8 cellular contexts compared by ENCODE assay signal in the genomic region with DNA sequence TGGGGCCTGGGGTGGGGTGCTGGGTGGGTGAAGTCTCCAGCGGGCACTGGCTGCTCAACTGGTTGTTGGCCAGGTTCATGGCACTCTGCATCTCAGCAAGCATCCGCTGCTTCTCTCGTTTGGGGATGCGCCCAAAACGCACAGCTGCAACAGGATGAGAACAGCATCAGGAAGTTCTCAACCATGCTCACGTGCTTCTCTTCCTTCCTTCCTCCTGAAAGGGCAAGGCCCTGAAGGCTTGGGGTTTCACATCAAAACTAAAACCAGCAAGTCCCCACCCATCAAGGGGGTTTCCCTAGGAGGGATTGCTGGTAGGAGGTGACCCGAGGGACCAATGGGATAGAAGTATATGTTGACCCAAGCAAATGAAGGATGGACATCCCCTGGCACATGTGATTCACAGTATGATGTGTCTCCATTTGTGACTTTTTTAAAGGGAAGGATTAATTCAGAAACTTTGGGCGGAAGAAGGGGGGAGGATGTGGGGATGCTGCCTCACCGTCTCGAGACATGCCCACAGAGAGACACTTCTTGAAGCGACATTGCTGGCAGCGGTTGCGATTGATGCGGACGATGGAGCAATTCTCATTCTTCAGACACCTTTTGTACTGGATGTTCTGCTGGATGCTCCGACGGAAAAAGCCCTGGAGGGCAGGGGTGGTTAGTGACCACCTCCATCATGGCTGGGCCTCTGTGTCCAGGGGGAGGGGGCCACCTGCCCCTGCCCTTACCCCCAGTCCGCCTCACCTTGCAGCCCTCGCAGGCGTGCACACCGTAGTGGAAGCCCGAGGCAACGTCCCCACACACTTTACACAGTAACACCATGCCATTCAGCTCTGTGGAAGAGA. TPM values are rescaled to one million over a fixed set of nuclear protein-coding genes. Genes with fewer than 3 reads are reported as not detected.
A peak's percentile ranks its signal among the peaks of the same experiment; 100 is the strongest.
DNase-seq lines count a peak whose midpoint lies in the region; ATAC-seq and TF ChIP-seq lines count a peak whose summit lies in the region.

No MANE protein-coding gene starts in this region.

- H3K27me3 Mint-ChIP-seq in activated naive CD8-positive, alpha-beta T cell treated with anti-CD3 and anti-CD28 coated beads, Interleukin-2, amount 50 U/mL, for 24 hours, result no peaks in the 10 kb centered on the region

- CTCF ChIA-PET in GM10248 (lab: Yijun Ruan, JAX), result interaction anchor here (1.3 to 10.7 kb wide), 5 partner anchors 10 to 116 kb away, joined by 3 to 180 read pairs (median 14); a partner anchor contains a TSS
- CTCF ChIA-PET in RWPE1 (lab: Yijun Ruan, JAX), result no interaction called here

- no peak overlapping the region for H2BK15ac ChIP-seq in neuronal stem cell (ENCODE audit: low read length)

- no peaks in the 10 kb centered on the region for H3K9me3 Mint-ChIP-seq in activated naive CD8-positive, alpha-beta T cell treated with anti-CD3 and anti-CD28 coated beads, Interleukin-2, amount 50 U/mL, for 24 hours

- DNase-seq in GM10248 (ENCODE audit: extremely low spot score) (peak; percentile 96), RWPE1 (ENCODE audit: low spot score) (no peak), neuronal stem cell (ENCODE audit: low spot score) (no peak), WERI-Rb-1 (no peak), HAP-1 (ENCODE audit: low spot score in 2 of 2) (no peak)
- DNase-seq in activated naive CD8-positive, alpha-beta T cell treated with anti-CD3 and anti-CD28 coated beads, Interleukin-2, amount 50 U/mL, for 24 hours, result peak; percentile 80

- no peak overlapping the region for H4K8ac ChIP-seq in neuronal stem cell (ENCODE audit: low read depth, low read length)

- H3K23ac ChIP-seq in neuronal stem cell (ENCODE audit: low read depth, low read length, poor library complexity), result peak overlapping the region; percentile 23

- H3K14ac ChIP-seq in neuronal stem cell (ENCODE audit: low read length), result no peak overlapping the region

- in situ Hi-C loops in HAP-1 (cut with MboI; ENCODE audit: low sequenced_read_pairs), result no loop called here

- H2AK5ac ChIP-seq in neuronal stem cell (ENCODE audit: low read depth, low read length), result no peak overlapping the region

- no peak overlapping the region for H4K91ac ChIP-seq in neuronal stem cell (ENCODE audit: low read depth, low read length, poor library complexity)

- H3K27ac ChIP-seq in RWPE1, result peak overlapping the region; percentile 98
- no peak overlapping the region for H3K27ac ChIP-seq in neuronal stem cell (replicated peaks; ENCODE audit: low read length)
- H3K27ac ChIP-seq in thymus (ENCODE audit: low read depth), result peak overlapping the region; percentile 90
- H3K27ac ChIP-seq in WERI-Rb-1, result no peak overlapping the region

- no peak overlapping the region for H3K18ac ChIP-seq in neuronal stem cell (ENCODE audit: low read length)

- peaks cover 23% of the 10 kb centered on the region for H3K36me3 Mint-ChIP-seq in activated naive CD8-positive, alpha-beta T cell treated with anti-CD3 and anti-CD28 coated beads, Interleukin-2, amount 50 U/mL, for 24 hours (ENCODE audit: low read depth)

- H3K4ac ChIP-seq in neuronal stem cell (ENCODE audit: low read length), result no peak overlapping the region

- no peaks in the 10 kb centered on the region for H3K79me1 ChIP-seq in neuronal stem cell (ENCODE audit: low read depth, low read length)

- no CpG with 5 or more reads among the region's 23 CpGs for WGBS in neuronal stem cell (ENCODE audit: extremely low coverage in 2 of 2, insufficient read length in 2 of 2, insufficient replicate concordance in 1 of 2), 2 donors
- WGBS in thymus, result 60% methylated on average over 23 of the region's 23 CpGs

- no peak overlapping the region for H3K4me2 ChIP-seq in neuronal stem cell (ENCODE audit: insufficient read depth, low read length, poor library complexity, severe bottlenecking)

- H3K36me3 ChIP-seq in neuronal stem cell (replicated peaks in 1 of 2; ENCODE audit: control insufficient read depth in 2 of 2, insufficient read depth in 2 of 2, low read length in 2 of 2) (peaks cover 20 to 34% of the 10 kb centered on the region in 2 donors), thymus (ENCODE audit: control insufficient read depth, insufficient read depth) (peaks cover 42% of the 10 kb centered on the region), WERI-Rb-1 (peaks cover 42% of the 10 kb centered on the region), HAP-1 (replicated peaks) (peaks cover 26% of the 10 kb centered on the region)

- ATAC-seq in GM21786 (IDR thresholded peaks at IDR 0.05; ENCODE audit: unreplicated experiment), result peak; percentile 47
- peak; percentile 77 for ATAC-seq in activated naive CD8-positive, alpha-beta T cell treated with anti-CD3 and anti-CD28 coated beads, Interleukin-2, amount 50 U/mL, for 24 hours

- POLR2A ChIA-PET in GM10248 (lab: Yijun Ruan, JAX), result no interaction called here
- POLR2A ChIA-PET in RWPE1 (lab: Yijun Ruan, JAX; ENCODE audit: low non-redundant PET), result no interaction called here

- H3K4me3 ChIP-seq in neuronal stem cell (ENCODE audit: low read length in 2 of 2) (no peak overlapping the region), thymus (ENCODE audit: low read length) (no peak overlapping the region), WERI-Rb-1 (ENCODE audit: low read depth, low read length) (no peak overlapping the region), HAP-1 (no peak overlapping the region)

- no peak overlapping the region for H2BK120ac ChIP-seq in neuronal stem cell (ENCODE audit: low read depth, low read length)

- peak overlapping the region; percentile 95 for H3K27ac Mint-ChIP-seq in activated naive CD8-positive, alpha-beta T cell treated with anti-CD3 and anti-CD28 coated beads, Interleukin-2, amount 50 U/mL, for 24 hours

- peak overlapping the region; percentile 92 for H3K4me3 Mint-ChIP-seq in activated naive CD8-positive, alpha-beta T cell treated with anti-CD3 and anti-CD28 coated beads, Interleukin-2, amount 50 U/mL, for 24 hours

- H3K9me3 ChIP-seq in neuronal stem cell (replicated peaks in 1 of 2; ENCODE audit: control insufficient read depth in 2 of 2, insufficient read depth in 1 of 2, low read depth in 1 of 2, low read length in 2 of 2) (peaks cover 0 to 4% of the 10 kb centered on the region in 2 donors), thymus (ENCODE audit: control insufficient read depth) (no peaks in the 10 kb centered on the region), WERI-Rb-1 (ENCODE audit: severe bottlenecking) (no peaks in the 10 kb centered on the region), HAP-1 (no peaks in the 10 kb centered on the region)

- TF ChIP-seq CTCF in GM10248 (IDR thresholded peaks at IDR 0.05; ENCODE audit: control extremely low read depth, extremely low read depth, low read depth, missing control alignments) (no peak), RWPE1 (conservative IDR thresholded peaks at IDR 0.05; ENCODE audit: low read depth) (no peak), WERI-Rb-1 (IDR thresholded peaks at IDR 0.05; ENCODE audit: low read depth, low read length) (no peak)

- no peak overlapping the region for H2BK5ac ChIP-seq in neuronal stem cell (ENCODE audit: low read length)

- H3K4me1 ChIP-seq in neuronal stem cell (ENCODE audit: control insufficient read depth in 2 of 2, insufficient read depth in 1 of 2, low read depth in 1 of 2, low read length in 2 of 2) (peaks cover 24 to 31% of the 10 kb centered on the region in 2 donors), thymus (ENCODE audit: control insufficient read depth, insufficient read depth, low read length) (peaks cover 57% of the 10 kb centered on the region), HAP-1 (peaks cover 29% of the 10 kb centered on the region)

- H3K9ac ChIP-seq in neuronal stem cell (ENCODE audit: low read depth, low read length, poor library complexity), result peak overlapping the region; percentile 32

- H3K27me3 ChIP-seq in neuronal stem cell (ENCODE audit: control insufficient read depth in 3 of 3, insufficient read depth in 3 of 3, low read depth in 1 of 3, low read length in 3 of 3), result peaks cover 0 to 12% (median 8%) of the 10 kb centered on the region in 3 experiments
- H3K27me3 ChIP-seq in thymus (ENCODE audit: control insufficient read depth, insufficient read depth), result no peaks in the 10 kb centered on the region
- no peaks in the 10 kb centered on the region for H3K27me3 ChIP-seq in WERI-Rb-1 (ENCODE audit: insufficient read depth, low read depth, severe bottlenecking)
- no peaks in the 10 kb centered on the region for H3K27me3 ChIP-seq in HAP-1 (ENCODE audit: low read depth)

- peak overlapping the region; percentile 66 for H2BK12ac ChIP-seq in neuronal stem cell (ENCODE audit: low read length)

- H3K4me1 Mint-ChIP-seq in activated naive CD8-positive, alpha-beta T cell treated with anti-CD3 and anti-CD28 coated beads, Interleukin-2, amount 50 U/mL, for 24 hours, result peaks cover 73% of the 10 kb centered on the region

- H2AFZ ChIP-seq in neuronal stem cell (ENCODE audit: low read length), result no peak overlapping the region

RNA-seq across cellular contexts. Expression of a gene that starts 4.2 kb away (rescaled TPM):
- polyA plus RNA-seq in neuronal stem cell (2013, experiment 1 of 2), result 5.0 TPM
- polyA plus RNA-seq in neuronal stem cell (2013, experiment 2 of 2), result 4.8 TPM
- polyA plus RNA-seq in thymus, result 3.2 TPM

RNA-seq across cellular contexts. Expression of a gene that starts 25.6 kb away (rescaled TPM):
- polyA plus RNA-seq in neuronal stem cell (2013, experiment 1 of 2), result 106 TPM
- 110 TPM for polyA plus RNA-seq in neuronal stem cell (2013, experiment 2 of 2)
- 126 TPM for polyA plus RNA-seq in thymus

RNA-seq across cellular contexts. Expression of a gene that starts 33.4 kb away (rescaled TPM):
- polyA plus RNA-seq in neuronal stem cell (2013, experiment 1 of 2), result 13.2 TPM
- 13.2 TPM for polyA plus RNA-seq in neuronal stem cell (2013, experiment 2 of 2)
- 14.3 TPM for polyA plus RNA-seq in thymus

RNA-seq across cellular contexts. Expression of a gene that starts 42.0 kb away (rescaled TPM):
- polyA plus RNA-seq in neuronal stem cell (2013, experiment 1 of 2), result 61.9 TPM
- polyA plus RNA-seq in neuronal stem cell (2013, experiment 2 of 2), result 61.2 TPM
- 49.5 TPM for polyA plus RNA-seq in thymus

RNA-seq across cellular contexts. Expression of a gene that starts 44.2 kb away (rescaled TPM):
- polyA plus RNA-seq in neuronal stem cell (2013, experiment 1 of 2), result 70.7 TPM
- 70.5 TPM for polyA plus RNA-seq in neuronal stem cell (2013, experiment 2 of 2)
- 38.3 TPM for polyA plus RNA-seq in thymus

Comparison
In these comparisons a context has a peak if more than half of its experiments do, and no peak if none do; other contexts are left out.
1. DNase-seq: peak in GM10248 (single experiment) and activated naive CD8-positive, alpha-beta T cell treated with anti-CD3 and anti-CD28 coated beads, Interleukin-2, amount 50 U/mL, for 24 hours (single experiment); none in RWPE1 (single experiment), neuronal stem cell (single experiment), WERI-Rb-1 (single experiment) and HAP-1 (0 of 2).
2. H3K27ac ChIP-seq: peak in RWPE1 (single experiment) and thymus (single experiment); none in neuronal stem cell (single experiment) and WERI-Rb-1 (single experiment).